Comparison of ENCODE assay signal across 25 cellular contexts in genomic region chr4:169031392-169031791, GRCh38.
"Had no signal": no experiment of that assay in that cellular context is flagged by ENCODE, and none has a peak within 500 bp of the region (broad histone marks: within the 10 kb centered on the region; RNA-seq: fewer than 3 reads in every experiment).

No MANE protein-coding gene starts in this region.

- H3K9ac ChIP-seq: neural progenitor cell had no signal

- H3K4me3 ChIP-seq: lung, neural progenitor cell, ovary, psoas muscle, skin epidermis, spleen, suprapubic skin, transverse colon, uterus had no signal

- H3K9me3 ChIP-seq: ovary, psoas muscle, spleen, suprapubic skin, transverse colon, upper lobe of right lung, uterus had no signal

- FAIRE-seq: endometrium, frontal cortex had no signal

- H3K27me3 ChIP-seq: neural progenitor cell, ovary, suprapubic skin, transverse colon, upper lobe of right lung, uterus had no signal

- ATAC-seq: effector memory CD8-positive, alpha-beta T cell; naive thymus-derived CD4-positive, alpha-beta T cell; psoas muscle; right cardiac atrium; stimulated activated memory B cell treated with anti-CD40 and anti-IgM and Interleukin-4, amounts not matched to agents 10 μg/mL and 1 μg/mL and 100 μg/mL, for 72 hours; upper lobe of right lung had no signal

- H3K4me2 ChIP-seq: neural progenitor cell had no signal

- H3K27ac ChIP-seq: neural progenitor cell, ovary, psoas muscle, skin epidermis, spleen, suprapubic skin, transverse colon, upper lobe of right lung, uterus had no signal

- DNase-seq: cortex of kidney; effector memory CD8-positive, alpha-beta T cell; hypothalamus; immature natural killer cell; islet precursor cell; kidney glomerular epithelial cell; midbrain; naive thymus-derived CD4-positive, alpha-beta T cell; nucleus accumbens; ovary; posterior cingulate gyrus; psoas muscle; right cardiac atrium; spleen; stimulated activated CD4-positive, alpha-beta T cell treated with anti-CD3 and anti-CD28 coated beads, Interleukin-4, amount 100 ng/mL, for 4 hours; transverse colon; upper lobe of right lung; uterus had no signal

- H3K36me3 ChIP-seq: neural progenitor cell, ovary, spleen, suprapubic skin, transverse colon, upper lobe of right lung, uterus had no signal

- H3K4me1 ChIP-seq: psoas muscle, spleen, upper lobe of right lung, uterus had no signal
